Comparison of ENCODE assay signal across 8 cellular contexts in the genomic region with DNA sequence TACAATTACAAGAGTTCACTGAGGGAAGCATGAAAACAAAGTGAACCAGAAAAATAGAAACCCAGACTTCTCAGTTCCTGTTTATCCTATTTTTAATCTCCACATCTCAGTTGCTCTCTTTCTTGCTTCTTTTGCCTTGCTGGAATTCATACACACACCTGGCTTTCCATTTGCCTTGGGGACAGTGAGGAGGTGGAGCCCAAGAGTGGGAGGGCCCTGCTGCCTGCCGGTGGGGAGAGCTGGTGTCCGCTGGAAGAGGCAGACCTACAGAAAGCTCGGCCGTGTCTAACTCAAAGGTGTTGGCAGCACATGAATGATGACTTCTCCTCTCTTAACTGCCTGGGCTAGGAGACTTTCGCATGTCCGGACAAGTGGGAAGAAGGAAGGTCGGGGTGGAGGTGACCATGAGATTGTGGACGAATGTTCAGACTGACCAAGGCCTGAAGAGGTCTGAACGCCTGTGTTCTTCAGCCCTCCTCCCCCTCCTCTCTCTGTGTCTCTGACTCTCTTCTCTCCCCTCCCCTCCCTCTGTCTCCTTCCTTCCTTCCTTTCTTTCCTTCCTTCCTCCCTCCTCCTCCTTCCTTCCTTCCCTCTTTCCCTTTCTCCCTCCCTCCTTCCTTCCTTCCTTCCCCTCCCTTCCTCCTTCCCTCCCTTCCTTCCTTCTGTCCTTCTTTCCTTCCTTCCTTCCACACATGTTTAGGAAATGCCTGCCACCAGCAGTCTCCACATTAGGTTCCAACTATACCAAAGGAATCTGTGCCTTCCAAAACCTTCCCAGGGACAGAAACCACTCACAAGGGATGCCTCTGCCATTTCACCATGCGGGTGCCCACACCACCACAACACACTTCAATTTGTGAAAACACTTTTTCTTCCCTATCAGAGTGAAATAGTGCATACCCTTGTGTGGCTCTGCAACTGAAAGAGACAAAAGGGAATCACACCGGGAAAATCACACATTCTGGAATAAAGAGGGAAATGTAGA.
A peak's percentile ranks its signal among the peaks of the same experiment; 100 is the strongest.
DNase-seq lines count a peak whose midpoint lies in the region; ATAC-seq, FAIRE-seq and TF ChIP-seq lines count a peak whose summit lies in the region.

No MANE protein-coding gene starts in this region.

- H4K20me1 ChIP-seq in H1 (replicated peaks in 1 of 2; ENCODE audit: control insufficient read depth in 1 of 2, insufficient read depth in 2 of 2, low read length in 2 of 2): no peaks in the 10 kb centered on the region

- no peak overlapping the region for H3K9ac ChIP-seq in H1 (replicated peaks in 1 of 4; ENCODE audit: extremely low read depth in 1 of 4, low read depth in 3 of 4, low read length in 3 of 4)
- H3K9ac ChIP-seq in rectal smooth muscle tissue (ENCODE audit: low read length): no peak overlapping the region

- no peak overlapping the region for H3K14ac ChIP-seq in H1 (ENCODE audit: insufficient read length)

- TF ChIP-seq EP300 in H1 (IDR thresholded peaks at IDR 0.05; ENCODE audit: borderline replicate concordance in 1 of 2, low read depth in 2 of 2, low read length in 2 of 2): no peak

- TF ChIP-seq CTCF in GM13976 (IDR thresholded peaks at IDR 0.05; ENCODE audit: borderline replicate concordance, control extremely low read depth, extremely low read depth, insufficient read depth, missing control alignments) (no peak), H1 (IDR thresholded peaks at IDR 0.05; ENCODE audit: control extremely low read depth in 1 of 3, insufficient read depth in 1 of 3, low read depth in 1 of 3, low read length in 3 of 3) (no peak)

- WGBS in H1 (ENCODE audit: extremely low coverage in 1 of 2, insufficient coverage in 1 of 2, insufficient read length in 1 of 2, insufficient replicate concordance in 2 of 2, low coverage in 1 of 2, low lambda C conversion rate in 2 of 2, missing lambda C conversion rate in 1 of 2), 2 experiments: 77% methylated on average over 11 of the region's 11 CpGs; no CpG with 5 or more reads in 1 of the 2 experiments

- TF ChIP-seq RAD21 in H1 (IDR thresholded peaks at IDR 0.05 in 1 of 2, conservative IDR thresholded peaks at IDR 0.05 in 1 of 2; ENCODE audit: low read depth in 2 of 2, low read length in 2 of 2): no peak

- TF ChIP-seq POLR2A in H1 (IDR thresholded peaks at IDR 0.05; ENCODE audit: control extremely low read depth in 1 of 2, low read depth in 2 of 2, low read length in 2 of 2): no peak

- peak overlapping the region; percentile 85; the same call in 1 of the 2 replicates for H2BK15ac ChIP-seq in H1 (ENCODE audit: low read length)

- H3K23ac ChIP-seq in H1 (ENCODE audit: insufficient read length): no peak overlapping the region

- in situ Hi-C loops in GM13976 (cut with MboI; ENCODE audit: low sequenced_read_pairs, unreplicated experiment): no loop called here

- H4K91ac ChIP-seq in H1 (replicated peaks; ENCODE audit: insufficient read length, low read length): no peak overlapping the region

- H3K18ac ChIP-seq in H1 (ENCODE audit: extremely low read depth, low read length): no peak overlapping the region

- no peak for FAIRE-seq in H1 (lab: Jason Lieb, UNC)

- H3K27me3 ChIP-seq in H1 (replicated peaks in 1 of 4; ENCODE audit: control insufficient read depth in 3 of 4, extremely low read depth in 1 of 4, insufficient read depth in 3 of 4, low read length in 3 of 4) (no peaks in the 10 kb centered on the region), rectal smooth muscle tissue (ENCODE audit: control insufficient read depth, insufficient read depth, low read length) (no peaks in the 10 kb centered on the region)

- no peak for ATAC-seq in HG02884 (IDR thresholded peaks at IDR 0.05; ENCODE audit: unreplicated experiment)

- no peaks in the 10 kb centered on the region; the same call in 1 of the 2 replicates for H3K23me2 ChIP-seq in H1 (ENCODE audit: low read depth, low read length)

- H3K9me3 ChIP-seq in H1 (ENCODE audit: insufficient read depth in 2 of 2, low read depth in 1 of 2, low read length in 1 of 2): no peaks in the 10 kb centered on the region

- peaks cover 0 to 2% (median under 1%) of the 10 kb centered on the region in 4 experiments; a peak in 3 of 7 replicates for H3K4me1 ChIP-seq in H1 (replicated peaks in 1 of 4; ENCODE audit: control insufficient read depth in 3 of 4, insufficient read depth in 4 of 4, low read length in 3 of 4)
- peaks cover 12% of the 10 kb centered on the region for H3K4me1 ChIP-seq in rectal smooth muscle tissue (ENCODE audit: control insufficient read depth, insufficient read depth, low read length)

- H3K79me1 ChIP-seq in H1 (ENCODE audit: low read depth, low read length): no peaks in the 10 kb centered on the region

- CTCF ChIA-PET in H1 (lab: Charles Lee; ENCODE audit: partially characterized antibody): interaction anchor here (1.1 to 2.4 kb wide), 6 partner anchors 9 to 318 kb away, joined by 3 to 11 read pairs (median 5); no protein-coding TSS in a partner anchor

- POLR2A ChIA-PET in H1 (lab: Charles Lee; ENCODE audit: partially characterized antibody): interaction anchor here (0.6 kb wide), 1 partner anchor 190 kb away, joined by 3 read pairs; no protein-coding TSS in a partner anchor

- 0 out of 2 replicates have a peak overlapping the region, but pooled peaks have one; percentile 45 for H2BK12ac ChIP-seq in H1 (ENCODE audit: low read depth, low read length)

- no peak overlapping the region for H3K27ac ChIP-seq in H1 (ENCODE audit: low read depth, low read length)
- peak overlapping the region; percentile 42 for H3K27ac ChIP-seq in rectal smooth muscle tissue (ENCODE audit: low read depth, low read length)

- no peak overlapping the region for H4K8ac ChIP-seq in H1 (ENCODE audit: extremely low read depth, insufficient read depth, low read length)

- DNase-seq in GM13976 (ENCODE audit: low spot score) (peak; percentile 53), NCI-H146 treated with DMSO at 0.1 percent for 48 hours (lab: John Stamatoyannopoulos, UW; ENCODE audit: unreplicated experiment) (peak; percentile 62), H1 (ENCODE audit: low read depth in 1 of 2, low spot score in 2 of 2) (no peak), COR-L47 (lab: John Stamatoyannopoulos, UW) (no peak), OCI-M2 (lab: John Stamatoyannopoulos, UW; ENCODE audit: unreplicated experiment) (no peak)
- no peak for DNase-seq in stimulated activated CD4-positive, alpha-beta T cell treated with anti-CD3 and anti-CD28 coated beads, Interleukin-2, amount 100 ng/mL, for 48 hours

- no peaks in the 10 kb centered on the region for H3K79me2 ChIP-seq in H1 (ENCODE audit: control insufficient read depth in 1 of 2, insufficient read depth in 2 of 2, low read length in 2 of 2)

- H3K4me3 ChIP-seq in H1 (ENCODE audit: extremely low read depth in 1 of 4, insufficient read depth in 2 of 4, low read depth in 3 of 4, low read length in 4 of 4) (no peak overlapping the region), rectal smooth muscle tissue (ENCODE audit: low read length) (no peak overlapping the region)

- H2AFZ ChIP-seq in H1 (ENCODE audit: low read length): peak overlapping the region; percentile 97

- H2BK120ac ChIP-seq in H1 (replicated peaks; ENCODE audit: low read depth, low read length): no peak overlapping the region

- no peak overlapping the region for H3K4ac ChIP-seq in H1 (replicated peaks; ENCODE audit: insufficient read length, low read depth, low read length)

- 0 out of 2 replicates have a peak overlapping the region, but pooled peaks have one; percentile 7 for H2BK5ac ChIP-seq in H1 (ENCODE audit: low read depth, low read length)

- no peak overlapping the region; the same call in 1 of the 2 replicates for H2BK20ac ChIP-seq in H1 (ENCODE audit: low read length)

- H3K56ac ChIP-seq in H1 (replicated peaks; ENCODE audit: insufficient read length, low read depth, low read length): no peak overlapping the region

- no peak overlapping the region for H2AK5ac ChIP-seq in H1 (ENCODE audit: low read depth, low read length)

- H3K36me3 ChIP-seq in H1 (ENCODE audit: control insufficient read depth in 2 of 4, insufficient read depth in 4 of 4, low read length in 3 of 4): no peaks in the 10 kb centered on the region
- H3K36me3 ChIP-seq in rectal smooth muscle tissue (ENCODE audit: control insufficient read depth, insufficient read depth, low read length): no peaks in the 10 kb centered on the region

- H4K5ac ChIP-seq in H1 (ENCODE audit: insufficient read length, low read depth, low read length): no peak overlapping the region

- H3K4me2 ChIP-seq in H1 (ENCODE audit: insufficient read depth in 1 of 2, low read depth in 2 of 2, low read length in 2 of 2): no peak overlapping the region

TF ChIP-seq in H1, 55 proteins besides CTCF, POLR2A, EP300 and RAD21 (continues in another document):
- TF ChIP-seq TEAD4 (IDR thresholded peaks at IDR 0.05; ENCODE audit: low read depth, low read length) (no peak), ZNF274 (IDR thresholded peaks at IDR 0.05; ENCODE audit: borderline replicate concordance, extremely low read depth, low read length) (no peak), CHD1 (IDR thresholded peaks at IDR 0.05; ENCODE audit: low read depth, low read length) (no peak), SUZ12 (IDR thresholded peaks at IDR 0.05; ENCODE audit: low read length) (no peak), CBX8 (IDR thresholded peaks at IDR 0.05; ENCODE audit: borderline replicate concordance, low read depth, low read length) (no peak), BACH1 (IDR thresholded peaks at IDR 0.05; ENCODE audit: low read length) (no peak), ATF2 (IDR thresholded peaks at IDR 0.05; ENCODE audit: low read length) (no peak), TAF7 (optimal IDR thresholded peaks at IDR 0.05; ENCODE audit: borderline replicate concordance, low read depth, low read length) (no peak), KDM5A (IDR thresholded peaks at IDR 0.05; ENCODE audit: low read length) (no peak), CEBPB (IDR thresholded peaks at IDR 0.05; ENCODE audit: low read depth, low read length) (no peak), KDM4A (IDR thresholded peaks at IDR 0.05; ENCODE audit: low read depth, low read length, severe bottlenecking) (no peak), SRF (IDR thresholded peaks at IDR 0.05; ENCODE audit: low read depth, low read length) (no peak), TBP (IDR thresholded peaks at IDR 0.05; ENCODE audit: low read depth, low read length) (no peak), BRCA1 (IDR thresholded peaks at IDR 0.05; ENCODE audit: low read depth, low read length) (no peak), HDAC6 (IDR thresholded peaks at IDR 0.05; ENCODE audit: low read depth, low read length) (no peak)

Comparison
In these comparisons a context has a peak if more than half of its experiments do, and no peak if none do; other contexts are left out.
1. DNase-seq: peak in GM13976 (single experiment) and NCI-H146 treated with DMSO at 0.1 percent for 48 hours (single experiment); none in H1 (0 of 2), stimulated activated CD4-positive, alpha-beta T cell treated with anti-CD3 and anti-CD28 coated beads, Interleukin-2, amount 100 ng/mL, for 48 hours (0 of 2), COR-L47 (single experiment) and OCI-M2 (single experiment).